Comparison of ENCODE assay signal across 1 cellular context in genomic region chr1:182839209-182840065, GRCh38.
TF ChIP-seq lines count a peak whose summit lies in the region.

Gene DHX9, plus strand, starts transcription at chr1:182839347. Its CDS starts 3,220 bp downstream, at chr1:182842567.

TF ChIP-seq in HepG2, 621 proteins besides CTCF, POLR2A, EP300 and RAD21 (continued from another document and continues in another):
- TF ChIP-seq HMGXB4 (CRISPR knock-in tag; IDR thresholded peaks at IDR 0.05; ENCODE audit: borderline replicate concordance in 1 of 2, low read depth in 1 of 2) (peak; percentile 80 to 89; a peak in 3 of 4 replicates), ERF (CRISPR knock-in tag; IDR thresholded peaks at IDR 0.05) (peak; percentile 55), SSRP1 (CRISPR knock-in tag; IDR thresholded peaks at IDR 0.05) (no peak), FOXP1 (IDR thresholded peaks at IDR 0.05) (no peak), FOXP1 (CRISPR knock-in tag; IDR thresholded peaks at IDR 0.05) (no peak), MAFF (IDR thresholded peaks at IDR 0.05; ENCODE audit: low read depth, low read length) (no peak), JUN (CRISPR knock-in tag; IDR thresholded peaks at IDR 0.05) (no peak), POLR2AphosphoS5 (IDR thresholded peaks at IDR 0.05; ENCODE audit: low read depth, low read length) (peak; percentile 99), MTF1 (CRISPR knock-in tag; IDR thresholded peaks at IDR 0.05) (no peak), FOXP4 (CRISPR knock-in tag; IDR thresholded peaks at IDR 0.05) (no peak), CBX1 (IDR thresholded peaks at IDR 0.05; ENCODE audit: low read depth) (peak; percentile 37), PAWR (CRISPR knock-in tag; IDR thresholded peaks at IDR 0.05; ENCODE audit: borderline replicate concordance) (no peak), ZNF572 (CRISPR knock-in tag; IDR thresholded peaks at IDR 0.05) (peak; percentile 67; the same call in 1 of the 2 replicates), ZNF878 (CRISPR knock-in tag; IDR thresholded peaks at IDR 0.05) (0 out of 2 replicates have a peak, but pooled peaks have one; percentile 45), ZNF142 (CRISPR knock-in tag; IDR thresholded peaks at IDR 0.05) (peak; percentile 59; the same call in 1 of the 2 replicates), TEAD3 (CRISPR knock-in tag; optimal IDR thresholded peaks at IDR 0.05; ENCODE audit: borderline replicate concordance) (peak; percentile 35), ZNF24 (IDR thresholded peaks at IDR 0.05) (no peak), ZNF589 (CRISPR knock-in tag; conservative IDR thresholded peaks at IDR 0.05) (peak; percentile 72; the same call in 1 of the 2 replicates), ZNF530 (CRISPR knock-in tag; IDR thresholded peaks at IDR 0.05; ENCODE audit: low read depth) (no peak), ZBED4 (CRISPR knock-in tag; IDR thresholded peaks at IDR 0.05; ENCODE audit: borderline replicate concordance) (no peak), ATF5 (CRISPR knock-in tag; IDR thresholded peaks at IDR 0.05; ENCODE audit: low read depth) (no peak), ZNF383 (CRISPR knock-in tag; IDR thresholded peaks at IDR 0.05; ENCODE audit: borderline replicate concordance) (no peak), CBX5 (CRISPR knock-in tag; IDR thresholded peaks at IDR 0.05; ENCODE audit: borderline replicate concordance) (0 out of 2 replicates have a peak, but pooled peaks have one; percentile 9), ZNF17 (CRISPR knock-in tag; IDR thresholded peaks at IDR 0.05) (no peak), ZFP36 (IDR thresholded peaks at IDR 0.05; ENCODE audit: borderline replicate concordance, low read depth, low read length, partially characterized antibody) (no peak), TEAD2 (CRISPR knock-in tag; IDR thresholded peaks at IDR 0.05) (no peak), AFF4 (CRISPR knock-in tag; IDR thresholded peaks at IDR 0.05) (0 out of 2 replicates have a peak, but pooled peaks have one; percentile 68), SNAPC5 (CRISPR knock-in tag; IDR thresholded peaks at IDR 0.05; ENCODE audit: borderline replicate concordance) (no peak), NR0B2 (CRISPR knock-in tag; IDR thresholded peaks at IDR 0.05) (peak; percentile 80), ZBTB44 (CRISPR knock-in tag; IDR thresholded peaks at IDR 0.05) (no peak), ZNF280B (CRISPR knock-in tag; IDR thresholded peaks at IDR 0.05; ENCODE audit: borderline replicate concordance) (peak; percentile 83; the same call in 1 of the 2 replicates), ZNF576 (CRISPR knock-in tag; IDR thresholded peaks at IDR 0.05) (no peak)
